1 cellular context compared by ENCODE assay signal in the genomic region with DNA sequence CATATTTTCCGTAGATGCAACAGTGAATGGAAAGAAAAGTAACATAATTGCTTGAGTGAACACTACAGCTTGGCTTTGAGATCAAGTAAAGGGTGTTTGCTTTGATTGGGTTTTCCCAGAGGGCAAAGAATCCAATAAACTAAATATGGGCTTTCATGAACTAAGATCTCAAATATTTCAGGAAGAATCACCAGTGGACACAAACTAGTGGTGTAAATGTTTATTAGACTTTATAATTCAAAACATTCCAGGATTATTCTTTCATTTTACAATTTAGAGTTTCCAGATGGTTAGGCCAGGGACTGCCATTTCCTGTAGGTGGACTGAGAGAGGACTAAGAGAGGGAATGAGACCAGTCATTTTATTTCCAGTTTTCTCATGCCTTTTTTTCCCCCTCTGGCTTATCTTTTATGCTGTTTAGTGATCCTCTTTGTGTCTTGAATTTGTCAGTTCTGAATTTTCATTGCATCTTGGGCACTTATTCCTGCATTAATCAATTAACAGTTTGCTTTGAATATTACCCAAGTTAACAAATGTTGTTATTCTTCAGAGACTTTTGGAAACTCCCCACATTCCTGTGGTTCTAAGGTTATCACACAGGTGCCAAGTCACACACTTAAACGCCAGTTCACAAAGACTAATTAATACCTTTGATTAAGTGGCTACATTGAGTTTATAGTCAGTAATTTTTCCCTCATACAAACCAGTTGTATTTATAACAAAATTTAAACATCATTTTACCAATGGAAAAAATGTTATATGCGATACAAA.
TF ChIP-seq lines count a peak whose summit lies in the region.

No MANE protein-coding gene starts in this region.

TF ChIP-seq in GM12878, 131 proteins besides CTCF, POLR2A, EP300 and RAD21:
- TF ChIP-seq BHLHE40 (IDR thresholded peaks at IDR 0.05; ENCODE audit: borderline replicate concordance in 1 of 2, low read depth in 2 of 2, low read length in 1 of 2) (no peak), ESRRA (IDR thresholded peaks at IDR 0.05; ENCODE audit: low read length) (no peak), TCF3 (IDR thresholded peaks at IDR 0.05; ENCODE audit: borderline replicate concordance, insufficient read depth, low read depth, low read length) (no peak), EED (IDR thresholded peaks at IDR 0.05; ENCODE audit: low read depth) (no peak), CHD1 (IDR thresholded peaks at IDR 0.05; ENCODE audit: low read depth, low read length) (no peak), ZNF217 (IDR thresholded peaks at IDR 0.05) (no peak), CBX3 (IDR thresholded peaks at IDR 0.05; ENCODE audit: borderline replicate concordance, low read depth) (no peak), CBFB (IDR thresholded peaks at IDR 0.05; ENCODE audit: low read depth) (no peak), TCF12 (IDR thresholded peaks at IDR 0.05; ENCODE audit: low read depth, low read length) (no peak)
TF ChIP-seq in GM12878: peak in this region for 0.
